13 cellular contexts compared by ENCODE assay signal in the genomic region with DNA sequence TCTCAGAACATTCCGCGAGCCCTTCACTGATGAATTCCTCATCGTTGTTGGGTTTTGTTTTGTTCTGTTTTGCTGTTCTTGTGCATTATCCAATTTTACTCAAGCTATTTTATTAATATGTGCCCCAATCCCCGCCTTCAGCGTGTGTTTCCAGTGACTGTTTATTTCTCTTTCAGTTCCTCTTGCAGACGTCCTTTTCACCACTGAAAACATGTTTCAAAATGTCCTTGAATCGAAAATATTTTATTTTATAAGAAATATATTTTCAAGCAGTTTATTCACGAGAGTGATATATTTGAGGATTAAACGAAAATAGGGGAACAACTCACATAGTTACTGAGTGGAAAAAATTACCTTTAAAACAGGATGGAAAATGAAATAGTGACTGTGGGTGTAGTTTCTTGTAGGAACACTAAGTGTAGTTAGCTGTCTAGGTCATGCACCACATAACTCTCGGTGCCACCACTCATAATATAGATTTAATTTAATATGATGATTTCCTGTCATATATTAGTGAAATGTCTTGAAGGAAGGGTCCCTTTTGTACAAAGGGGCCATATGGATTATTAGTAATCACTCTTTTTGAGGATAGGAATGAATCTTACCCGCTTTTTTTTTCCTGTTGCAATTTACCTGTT.
A peak's percentile ranks its signal among the peaks of the same experiment; 100 is the strongest.
DNase-seq lines count a peak whose midpoint lies in the region; ATAC-seq lines count a peak whose summit lies in the region.
"Had no signal": no experiment of that assay in that cellular context is flagged by ENCODE, and none has a peak within 500 bp of the region (broad histone marks: within the 10 kb centered on the region; RNA-seq: fewer than 3 reads in every experiment).

No MANE protein-coding gene starts in this region.

- DNase-seq in OCI-M1 (lab: John Stamatoyannopoulos, UW): no peak
- DNase-seq in NCI-H446 treated with DMSO at 0.1 percent for 48 hours (lab: John Stamatoyannopoulos, UW): no peak
- DNase-seq in inferior parietal cortex (ENCODE audit: extremely low spot score): no peak
- DNase-seq: activated CD4-positive, alpha-beta T cell treated with anti-CD3 and anti-CD28 coated beads, Interleukin-2, amount 50 U/mL, for 4 hours; CD4-positive, alpha-beta T cell; NCI-H524 treated with DMSO at 0.1 percent for 48 hours; right lobe of liver; stimulated activated naive CD4-positive, alpha-beta T cell treated with Interleukin-2 at 50 U/mL for 16 hours had no signal

- H3K27ac ChIP-seq in cingulate gyrus (ENCODE audit: low read depth, low read length): peak overlapping the region; percentile 49
- H3K27ac ChIP-seq: right lobe of liver had no signal

- peak; percentile 84 for ATAC-seq in GM18499 (IDR thresholded peaks at IDR 0.05; ENCODE audit: insufficient read depth, unreplicated experiment)
- ATAC-seq in GM21447 (IDR thresholded peaks at IDR 0.05; ENCODE audit: unreplicated experiment): peak; percentile 81
- ATAC-seq in HG03159 (IDR thresholded peaks at IDR 0.05; ENCODE audit: unreplicated experiment): peak; percentile 94
- ATAC-seq in activated CD4-positive, CD25-positive, alpha-beta regulatory T cell treated with anti-CD3 and anti-CD28 coated beads, Interleukin-2, amount 50 U/mL, for 24 hours: no peak

Comparison
In these comparisons a context has a peak if more than half of its experiments do, and no peak if none do; other contexts are left out.
1. ATAC-seq: peak in GM18499 (single experiment), GM21447 (single experiment) and HG03159 (single experiment); none in activated CD4-positive, CD25-positive, alpha-beta regulatory T cell treated with anti-CD3 and anti-CD28 coated beads, Interleukin-2, amount 50 U/mL, for 24 hours (0 of 2).